In the genomic region with DNA sequence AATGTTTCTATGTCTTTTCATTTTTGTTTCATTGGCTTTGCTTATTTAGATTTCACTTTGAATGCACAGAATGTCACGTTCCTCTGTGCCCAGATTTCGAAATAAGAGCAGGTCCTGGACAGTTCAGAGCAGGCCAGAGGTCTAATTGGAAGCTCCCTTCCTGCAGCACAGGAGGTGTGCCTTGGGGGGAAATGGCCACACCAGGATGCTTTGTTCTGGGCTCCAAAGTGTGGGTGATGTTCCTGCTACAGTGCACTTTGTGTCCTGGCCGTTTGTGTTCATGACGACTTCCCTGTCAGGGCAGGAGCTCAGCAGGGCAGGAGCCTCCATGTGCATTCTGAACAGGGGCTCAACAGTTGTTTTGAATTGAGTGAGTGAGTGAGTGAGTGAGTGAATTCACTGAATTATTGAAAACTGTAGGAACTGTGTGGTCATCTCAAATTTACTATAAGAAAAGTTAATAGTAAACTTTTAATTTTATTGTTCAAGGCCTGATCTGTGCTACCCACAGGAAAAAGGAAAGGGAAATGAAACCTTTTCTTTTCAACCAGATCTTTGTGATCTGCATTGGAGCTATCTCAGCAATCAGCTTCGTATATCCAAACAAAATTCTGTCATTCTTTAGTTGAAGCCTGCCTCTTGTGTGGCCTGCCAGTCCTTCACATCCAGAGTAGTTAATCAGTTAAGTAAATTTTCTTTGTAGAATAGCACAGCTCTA, we compare ENCODE assay signal across 11 cellular contexts.
DNase-seq lines count a peak whose midpoint lies in the region; ATAC-seq and TF ChIP-seq lines count a peak whose summit lies in the region.
"Had no signal": no experiment of that assay in that cellular context is flagged by ENCODE, and none has a peak within 500 bp of the region (broad histone marks: within the 10 kb centered on the region; RNA-seq: fewer than 3 reads in every experiment).

No MANE protein-coding gene starts in this region.

- TF ChIP-seq CTCF in neural crest cell (conservative IDR thresholded peaks at IDR 0.05), result no peak
- no peak for TF ChIP-seq CTCF in WERI-Rb-1 (IDR thresholded peaks at IDR 0.05; ENCODE audit: low read depth, low read length)

- peak overlapping the region; percentile 26 for H3K27ac Mint-ChIP-seq in activated naive CD8-positive, alpha-beta T cell treated with anti-CD3 and anti-CD28 coated beads, Interleukin-2, amount 10 ng/mL, durations not matched to agents 7 days and 5 days
- H3K27ac Mint-ChIP-seq in neural crest cell (ENCODE audit: unreplicated experiment), result peak overlapping the region; percentile 91

- H3K4me3 ChIP-seq in WERI-Rb-1 (ENCODE audit: low read depth, low read length), result no peak overlapping the region
- H3K4me3 ChIP-seq: thoracic aorta had no signal

- H3K9me3 ChIP-seq in WERI-Rb-1 (ENCODE audit: severe bottlenecking), result no peaks in the 10 kb centered on the region
- H3K9me3 ChIP-seq: thoracic aorta had no signal

- H3K27me3 Mint-ChIP-seq in activated naive CD8-positive, alpha-beta T cell treated with anti-CD3 and anti-CD28 coated beads, Interleukin-2, amount 10 ng/mL, durations not matched to agents 7 days and 5 days, result no peaks in the 10 kb centered on the region
- no peaks in the 10 kb centered on the region for H3K27me3 Mint-ChIP-seq in neural crest cell (ENCODE audit: low read depth)

- no peak for DNase-seq in activated naive CD8-positive, alpha-beta T cell treated with anti-CD3 and anti-CD28 coated beads, Interleukin-2, amount 10 ng/mL, durations not matched to agents 7 days and 5 days
- DNase-seq in neural crest cell (ENCODE audit: low read depth, low spot score) (no peak), NCI-H2029 (lab: John Stamatoyannopoulos, UW) (no peak), WERI-Rb-1 (no peak), NCI-H128 (lab: John Stamatoyannopoulos, UW; ENCODE audit: unreplicated experiment) (no peak)
- DNase-seq in activated T-cell treated with anti-CD3 and anti-CD28 coated beads, Interleukin-2, amount 50 U/mL, for 48 hours, result no peak
- DNase-seq: mesendoderm had no signal

- H3K27me3 ChIP-seq in WERI-Rb-1 (ENCODE audit: insufficient read depth, low read depth, severe bottlenecking), result no peaks in the 10 kb centered on the region

- POLR2A ChIA-PET in activated naive CD8-positive, alpha-beta T cell treated with anti-CD3 and anti-CD28 coated beads, Interleukin-2, amount 10 ng/mL, durations not matched to agents 7 days and 5 days (lab: Charles Lee), result no interaction called here

- no peak overlapping the region for H3K27ac ChIP-seq in WERI-Rb-1
- H3K27ac ChIP-seq: HL-60, thoracic aorta had no signal

- no peak overlapping the region for H3K4me3 Mint-ChIP-seq in activated naive CD8-positive, alpha-beta T cell treated with anti-CD3 and anti-CD28 coated beads, Interleukin-2, amount 10 ng/mL, durations not matched to agents 7 days and 5 days
- no peak overlapping the region for H3K4me3 Mint-ChIP-seq in neural crest cell

- ATAC-seq in GM18907 (IDR thresholded peaks at IDR 0.05; ENCODE audit: unreplicated experiment) (peak; percentile 63), HG02885 (IDR thresholded peaks at IDR 0.05; ENCODE audit: poor library complexity, unreplicated experiment) (peak; percentile 47)
- ATAC-seq in activated naive CD8-positive, alpha-beta T cell treated with anti-CD3 and anti-CD28 coated beads, Interleukin-2, amount 10 ng/mL, durations not matched to agents 7 days and 5 days (ENCODE audit: low read depth), result no peak

- peaks cover 13% of the 10 kb centered on the region for H3K4me1 Mint-ChIP-seq in activated naive CD8-positive, alpha-beta T cell treated with anti-CD3 and anti-CD28 coated beads, Interleukin-2, amount 10 ng/mL, durations not matched to agents 7 days and 5 days
- H3K4me1 Mint-ChIP-seq in neural crest cell, result peaks cover 11% of the 10 kb centered on the region

- no peaks in the 10 kb centered on the region for H3K36me3 ChIP-seq in WERI-Rb-1
- H3K36me3 ChIP-seq: thoracic aorta had no signal

- H3K9me3 Mint-ChIP-seq in activated naive CD8-positive, alpha-beta T cell treated with anti-CD3 and anti-CD28 coated beads, Interleukin-2, amount 10 ng/mL, durations not matched to agents 7 days and 5 days, result no peaks in the 10 kb centered on the region
- no peaks in the 10 kb centered on the region for H3K9me3 Mint-ChIP-seq in neural crest cell

- H3K36me3 Mint-ChIP-seq in activated naive CD8-positive, alpha-beta T cell treated with anti-CD3 and anti-CD28 coated beads, Interleukin-2, amount 10 ng/mL, durations not matched to agents 7 days and 5 days, result peaks cover 10% of the 10 kb centered on the region
- H3K36me3 Mint-ChIP-seq in neural crest cell (ENCODE audit: low read depth), result peaks cover 3% of the 10 kb centered on the region
